Comparison of ENCODE assay signal across 8 cellular contexts in genomic region chr1:166489670-166490436, GRCh38.
DNase-seq lines count a peak whose midpoint lies in the region; ATAC-seq lines count a peak whose summit lies in the region.

No MANE protein-coding gene starts in this region.

- DNase-seq in AG20443 (ENCODE audit: low spot score): peak; percentile 17
- DNase-seq in NOMO-1 (lab: John Stamatoyannopoulos, UW; ENCODE audit: unreplicated experiment in 2 of 2): peak; percentile 62 to 75
- DNase-seq in activated T-cell treated with anti-CD3 and anti-CD28 coated beads for 1 hour (ENCODE audit: low read depth): peak; percentile 5
- DNase-seq in iris pigment epithelial cell (ENCODE audit: low read depth): peak; percentile 3
- DNase-seq in stimulated activated CD8-positive, alpha-beta memory T cell treated with anti-CD3 and anti-CD28 coated beads, Interleukin-15, amount 100 ng/mL, for 4 hours (ENCODE audit: low read depth in 2 of 2): peak; percentile 13 to 32
- DNase-seq in NCI-H1930 (lab: John Stamatoyannopoulos, UW): no peak

- ATAC-seq in GM18907 (IDR thresholded peaks at IDR 0.05; ENCODE audit: unreplicated experiment): peak; percentile 88
- peak; percentile 75 for ATAC-seq in HG03066 (IDR thresholded peaks at IDR 0.05; ENCODE audit: low read depth, unreplicated experiment)

Comparison
In these comparisons a context has a peak if more than half of its experiments do, and no peak if none do; other contexts are left out.
1. DNase-seq: peak in AG20443 (single experiment), NOMO-1 (2 of 2), activated T-cell treated with anti-CD3 and anti-CD28 coated beads for 1 hour (single experiment), iris pigment epithelial cell (single experiment) and stimulated activated CD8-positive, alpha-beta memory T cell treated with anti-CD3 and anti-CD28 coated beads, Interleukin-15, amount 100 ng/mL, for 4 hours (2 of 2); none in NCI-H1930 (0 of 2).